23 cellular contexts compared by ENCODE assay signal in genomic region chr4:1551211-1551610, GRCh38.
"Had no signal": no experiment of that assay in that cellular context is flagged by ENCODE, and none has a peak within 500 bp of the region (broad histone marks: within the 10 kb centered on the region; RNA-seq: fewer than 3 reads in every experiment).

No MANE protein-coding gene starts in this region.

- H3K4me2 ChIP-seq: SK-N-SH had no signal

- H3K9ac ChIP-seq: SK-N-SH had no signal

- FAIRE-seq: HepG2, RCC 7860 had no signal

- ATAC-seq: HepG2 had no signal

- DNase-seq: IMR-90, Karpas-422, KG1, MM.1S, MV-4-11, NCI-H1048, NCI-H1105, NCI-H1417, NCI-H1436 treated with DMSO at 0.1 percent for 48 hours, NCI-H1694, NCI-H1930, NCI-H2081, NCI-H2107, NCI-H2227 treated with DMSO at 0.1 percent for 48 hours, NCI-H524, NCI-H69, NCI-H774, RPMI8226, SHP77, SK-N-SH, SW 1271 had no signal

- H3K9me3 ChIP-seq: SK-N-SH had no signal
